In the genomic region with DNA sequence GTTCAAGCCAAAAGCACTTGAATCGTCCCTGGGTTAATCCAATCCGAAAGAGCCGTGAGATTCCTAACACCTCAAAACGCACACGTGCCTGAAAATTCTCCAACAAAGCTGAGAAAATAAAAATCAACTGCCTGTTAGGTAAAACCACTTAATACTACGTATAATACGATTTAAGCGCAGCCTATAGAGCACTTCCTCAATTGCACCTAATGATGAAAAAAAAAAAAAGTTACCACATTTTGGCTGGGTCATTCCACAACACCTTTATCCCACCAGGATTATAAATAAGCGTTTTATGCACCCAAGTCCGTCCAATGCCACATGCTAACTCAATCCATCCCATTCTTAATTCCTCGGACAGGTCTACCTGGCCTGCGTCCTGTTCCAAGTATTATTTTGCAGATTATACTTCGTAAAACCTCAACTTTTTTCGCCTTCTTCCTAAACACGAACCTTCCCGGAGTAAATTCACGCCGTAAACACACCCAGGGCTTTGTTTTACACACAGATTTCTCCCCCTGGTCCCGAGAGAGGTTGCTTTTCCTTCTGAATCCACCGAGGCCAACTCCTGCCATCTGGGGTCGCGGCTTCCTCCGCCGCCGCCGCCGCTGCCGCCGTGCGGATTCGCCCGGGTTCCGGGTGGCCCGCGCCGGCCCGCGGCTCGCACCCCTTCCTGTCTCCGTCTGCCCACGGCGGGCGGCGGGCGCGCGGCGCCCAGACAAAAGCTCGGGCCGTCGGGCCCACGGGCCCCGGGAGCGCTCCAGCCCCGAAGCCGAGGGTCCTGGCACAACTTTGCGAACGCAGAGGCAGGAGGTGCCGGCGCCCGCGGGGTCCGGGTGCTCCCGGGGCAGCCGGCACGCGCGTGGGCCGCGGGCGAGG, we compare ENCODE assay signal across 8 cellular contexts.
A peak's percentile ranks its signal among the peaks of the same experiment; 100 is the strongest.
DNase-seq lines count a peak whose midpoint lies in the region; ATAC-seq and TF ChIP-seq lines count a peak whose summit lies in the region.

No MANE protein-coding gene starts in this region.

- peak; percentile 17 for ATAC-seq in GM18502 (IDR thresholded peaks at IDR 0.05; ENCODE audit: poor library complexity, unreplicated experiment)
- peak; percentile 5 for ATAC-seq in HG02610 (IDR thresholded peaks at IDR 0.05; ENCODE audit: unreplicated experiment)
- no peak for ATAC-seq in GM19351 (IDR thresholded peaks at IDR 0.05; ENCODE audit: unreplicated experiment)
- no peak for ATAC-seq in GM18517 (IDR thresholded peaks at IDR 0.05; ENCODE audit: unreplicated experiment)

- peak; percentile 37 for DNase-seq in NCI-H2171 (lab: John Stamatoyannopoulos, UW)
- peak; percentile 61 for DNase-seq in activated T-cell treated with anti-CD3 and anti-CD28 coated beads, Interleukin-2, amount 50 U/mL, for 1 hour
- DNase-seq in fibroblast of pulmonary artery (ENCODE audit: low read depth) = peak; percentile 22
- peak; percentile 50 for DNase-seq in retina

- TF ChIP-seq CTCF in fibroblast of pulmonary artery (IDR thresholded peaks at IDR 0.05; ENCODE audit: low read length, missing control alignments) = no peak

- H3K4me3 ChIP-seq in fibroblast of pulmonary artery (replicated peaks; ENCODE audit: low read depth, low read length) = peak overlapping the region; percentile 60

Comparison
In these comparisons a context has a peak if more than half of its experiments do, and no peak if none do; other contexts are left out.
1. ATAC-seq: peak in GM18502 (single experiment) and HG02610 (single experiment); none in GM19351 (single experiment) and GM18517 (single experiment).
2. Peak in every context shown above with its lines, with median percentiles within 50 percentile points of each other: DNase-seq.